In the genomic region with DNA sequence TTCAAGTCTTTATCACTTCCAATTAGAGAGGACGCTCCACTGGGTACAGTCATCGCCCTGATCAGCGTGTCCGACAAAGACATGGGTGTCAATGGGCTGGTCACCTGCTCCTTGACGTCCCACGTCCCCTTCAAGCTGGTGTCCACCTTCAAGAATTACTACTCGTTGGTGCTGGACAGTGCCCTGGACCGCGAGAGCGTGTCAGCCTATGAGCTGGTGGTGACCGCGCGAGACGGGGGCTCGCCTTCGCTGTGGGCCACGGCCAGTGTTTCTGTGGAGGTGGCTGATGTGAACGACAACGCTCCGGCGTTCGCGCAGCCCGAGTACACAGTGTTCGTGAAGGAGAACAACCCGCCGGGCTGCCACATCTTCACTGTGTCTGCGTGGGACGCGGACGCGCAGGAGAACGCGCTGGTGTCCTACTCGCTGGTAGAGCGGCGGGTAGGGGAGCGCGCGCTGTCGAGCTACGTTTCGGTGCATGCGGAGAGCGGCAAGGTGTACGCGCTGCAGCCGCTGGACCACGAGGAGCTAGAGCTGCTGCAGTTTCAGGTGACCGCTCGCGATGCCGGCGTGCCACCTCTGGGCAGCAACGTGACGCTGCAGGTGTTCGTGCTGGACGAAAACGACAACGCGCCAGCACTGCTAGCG, we compare ENCODE assay signal across 14 cellular contexts. TPM values are rescaled to one million over a fixed set of nuclear protein-coding genes. Genes with fewer than 3 reads are reported as not detected.
"Had no signal": no experiment of that assay in that cellular context is flagged by ENCODE, and none has a peak within 500 bp of the region (broad histone marks: within the 10 kb centered on the region; RNA-seq: fewer than 3 reads in every experiment).

No MANE protein-coding gene starts in this region.

RNA-seq across cellular contexts. Expression of a gene that starts 1.5 kb away (rescaled TPM):
- total RNA-seq: activated B cell treated with CpG ODN at 0.5 μM for 24 hours; activated CD4-positive, alpha-beta memory T cell treated with anti-CD3 and anti-CD28 coated beads for 36 hours; activated naive CD4-positive, alpha-beta T cell treated with anti-CD3 and anti-CD28 coated beads for 36 hours; activated naive CD4-positive, alpha-beta T cell treated with anti-CD3 and anti-CD28 coated beads, Interleukin-2, amount 50 U/mL, for 72 hours; activated T-helper 1 cell treated with anti-CD3 and anti-CD28 coated beads, Interleukin-12 subunit alpha, Interleukin-12 subunit beta, Interleukin-2, Interleukin-4 antibody, amounts not matched to agents 30 ng/mL and 10 ng/mL and 1 ng/mL, durations not matched to agents 14 hours and 24 hours and 36 hours; K562; M059J; T-cell; T-helper 17 cell had no signal

RNA-seq across cellular contexts. Expression of a gene that starts 7.5 kb away (rescaled TPM):
- total RNA-seq: activated B cell treated with CpG ODN at 0.5 μM for 24 hours; activated CD4-positive, alpha-beta memory T cell treated with anti-CD3 and anti-CD28 coated beads for 36 hours; activated naive CD4-positive, alpha-beta T cell treated with anti-CD3 and anti-CD28 coated beads for 36 hours; activated naive CD4-positive, alpha-beta T cell treated with anti-CD3 and anti-CD28 coated beads, Interleukin-2, amount 50 U/mL, for 72 hours; activated T-cell treated with anti-CD3 and anti-CD28 coated beads, Interleukin-2, amount 50 U/mL, for 4 hours; activated T-helper 1 cell treated with anti-CD3 and anti-CD28 coated beads, Interleukin-12 subunit alpha, Interleukin-12 subunit beta, Interleukin-2, Interleukin-4 antibody, amounts not matched to agents 30 ng/mL and 10 ng/mL and 1 ng/mL, durations not matched to agents 14 hours and 24 hours and 36 hours; K562; M059J; PC-3; T-cell; T-helper 17 cell had no signal

RNA-seq across cellular contexts. Expression of a gene that starts 13.0 kb away (rescaled TPM):
- total RNA-seq: activated B cell treated with CpG ODN at 0.5 μM for 24 hours; activated CD4-positive, alpha-beta memory T cell treated with anti-CD3 and anti-CD28 coated beads for 36 hours; activated naive CD4-positive, alpha-beta T cell treated with anti-CD3 and anti-CD28 coated beads for 36 hours; activated naive CD4-positive, alpha-beta T cell treated with anti-CD3 and anti-CD28 coated beads, Interleukin-2, amount 50 U/mL, for 72 hours; activated T-cell treated with anti-CD3 and anti-CD28 coated beads, Interleukin-2, amount 50 U/mL, for 4 hours; activated T-helper 1 cell treated with anti-CD3 and anti-CD28 coated beads, Interleukin-12 subunit alpha, Interleukin-12 subunit beta, Interleukin-2, Interleukin-4 antibody, amounts not matched to agents 30 ng/mL and 10 ng/mL and 1 ng/mL, durations not matched to agents 14 hours and 24 hours and 36 hours; IMR-90; K562; M059J; T-cell; T-helper 17 cell had no signal

RNA-seq across cellular contexts. Expression of a gene that starts 13.7 kb away (rescaled TPM):
- total RNA-seq: activated B cell treated with CpG ODN at 0.5 μM for 24 hours; activated CD4-positive, alpha-beta memory T cell treated with anti-CD3 and anti-CD28 coated beads for 36 hours; activated naive CD4-positive, alpha-beta T cell treated with anti-CD3 and anti-CD28 coated beads for 36 hours; activated T-cell treated with anti-CD3 and anti-CD28 coated beads, Interleukin-2, amount 50 U/mL, for 4 hours; activated T-helper 1 cell treated with anti-CD3 and anti-CD28 coated beads, Interleukin-12 subunit alpha, Interleukin-12 subunit beta, Interleukin-2, Interleukin-4 antibody, amounts not matched to agents 30 ng/mL and 10 ng/mL and 1 ng/mL, durations not matched to agents 14 hours and 24 hours and 36 hours; IMR-90; K562; M059J; PC-3; Peyer's patch; T-cell; T-helper 17 cell had no signal

RNA-seq across cellular contexts. Expression of a gene that starts 19.4 kb away (rescaled TPM):
- total RNA-seq: activated B cell treated with CpG ODN at 0.5 μM for 24 hours; activated CD4-positive, alpha-beta memory T cell treated with anti-CD3 and anti-CD28 coated beads for 36 hours; activated naive CD4-positive, alpha-beta T cell treated with anti-CD3 and anti-CD28 coated beads for 36 hours; activated naive CD4-positive, alpha-beta T cell treated with anti-CD3 and anti-CD28 coated beads, Interleukin-2, amount 50 U/mL, for 72 hours; activated T-cell treated with anti-CD3 and anti-CD28 coated beads, Interleukin-2, amount 50 U/mL, for 4 hours; activated T-helper 1 cell treated with anti-CD3 and anti-CD28 coated beads, Interleukin-12 subunit alpha, Interleukin-12 subunit beta, Interleukin-2, Interleukin-4 antibody, amounts not matched to agents 30 ng/mL and 10 ng/mL and 1 ng/mL, durations not matched to agents 14 hours and 24 hours and 36 hours; IMR-90; K562; M059J; SK-MEL-5; T-cell; T-helper 17 cell had no signal
